Comparison of ENCODE assay signal across 9 cellular contexts in genomic region chr16:82761236-82761635, GRCh38.
DNase-seq lines count a peak whose midpoint lies in the region; ATAC-seq and TF ChIP-seq lines count a peak whose summit lies in the region.
"Had no signal": no experiment of that assay in that cellular context is flagged by ENCODE, and none has a peak within 500 bp of the region (broad histone marks: within the 10 kb centered on the region; RNA-seq: fewer than 3 reads in every experiment).

No MANE protein-coding gene starts in this region.

- H2AFZ ChIP-seq in fibroblast of lung (ENCODE audit: low read length) (no peak overlapping the region), mesenchymal stem cell (ENCODE audit: low read depth, low read length) (no peak overlapping the region)

- H4K8ac ChIP-seq in mesenchymal stem cell (ENCODE audit: low read length) = no peak overlapping the region

- no peak overlapping the region for H2BK12ac ChIP-seq in mesenchymal stem cell (ENCODE audit: low read length in 2 of 2)

- peak overlapping the region in 1 of 4 experiments; percentile 5 for H3K4me3 ChIP-seq in fibroblast of lung (replicated peaks in 1 of 4; ENCODE audit: control extremely low read depth in 1 of 4, insufficient read depth in 1 of 4, low read depth in 3 of 4, low read length in 4 of 4)
- H3K4me3 ChIP-seq in mesenchymal stem cell (ENCODE audit: insufficient read depth in 1 of 2, low read depth in 1 of 2, low read length in 2 of 2) = peak overlapping the region in 1 of 2 experiments; percentile 65
- no peak overlapping the region for H3K4me3 ChIP-seq in vagina
- no peak overlapping the region for H3K4me3 ChIP-seq in CD8-positive, alpha-beta T cell (ENCODE audit: low read depth, low read length)
- H3K4me3 ChIP-seq: HAP-1 had no signal

- peak overlapping the region; percentile 8 for H3K27ac ChIP-seq in fibroblast of lung (ENCODE audit: insufficient read depth, low read length)
- no peak overlapping the region for H3K27ac ChIP-seq in mesenchymal stem cell (ENCODE audit: low read length, poor library complexity, severe bottlenecking)
- peak overlapping the region; percentile 0 for H3K27ac ChIP-seq in vagina
- no peak overlapping the region for H3K27ac ChIP-seq in CD8-positive, alpha-beta T cell (ENCODE audit: low read depth, low read length)

- peaks cover 5% of the 10 kb centered on the region for H3K4me1 Mint-ChIP-seq in CD8-positive, alpha-beta T cell (ENCODE audit: low read depth)

- no peak overlapping the region for H3K23ac ChIP-seq in mesenchymal stem cell (ENCODE audit: low read length in 2 of 2)

- H2BK15ac ChIP-seq in mesenchymal stem cell (ENCODE audit: low read depth, poor library complexity, severe bottlenecking) = no peak overlapping the region

- H3K79me2 ChIP-seq in fibroblast of lung (ENCODE audit: control insufficient read depth, insufficient read depth, low read length) = no peaks in the 10 kb centered on the region

- H4K91ac ChIP-seq in mesenchymal stem cell (ENCODE audit: low read length) = no peak overlapping the region

- H3K79me1 ChIP-seq in mesenchymal stem cell (replicated peaks; ENCODE audit: low read length, poor library complexity, severe bottlenecking) = peaks cover 18% of the 10 kb centered on the region

- no peak overlapping the region for H3K27ac Mint-ChIP-seq in CD8-positive, alpha-beta T cell

- H3K4ac ChIP-seq in mesenchymal stem cell (ENCODE audit: low read depth in 1 of 2, low read length in 2 of 2) = no peak overlapping the region

- H3K9me3 ChIP-seq in fibroblast of lung (ENCODE audit: control insufficient read depth, insufficient read depth, low read depth, low read length) (no peaks in the 10 kb centered on the region), mesenchymal stem cell (ENCODE audit: control insufficient read depth, low read length) (no peaks in the 10 kb centered on the region), vagina (no peaks in the 10 kb centered on the region)
- H3K9me3 ChIP-seq in CD8-positive, alpha-beta T cell (ENCODE audit: low read length) = no peaks in the 10 kb centered on the region
- H3K9me3 ChIP-seq: HAP-1 had no signal

- no peak overlapping the region for H3K18ac ChIP-seq in mesenchymal stem cell (ENCODE audit: low read depth in 1 of 2, low read length in 2 of 2)

- H3K14ac ChIP-seq in mesenchymal stem cell (ENCODE audit: low read length in 2 of 2) = no peak overlapping the region

- POLR2A ChIA-PET in CD8-positive, alpha-beta T cell (lab: Charles Lee) = interaction anchor here (0.6 kb wide), 1 partner anchor 599 kb away, joined by 3 read pairs; no protein-coding TSS in a partner anchor

- H3K27me3 ChIP-seq in fibroblast of lung (ENCODE audit: control insufficient read depth, insufficient read depth, low read length) = no peaks in the 10 kb centered on the region
- no peaks in the 10 kb centered on the region for H3K27me3 ChIP-seq in mesenchymal stem cell (ENCODE audit: control insufficient read depth in 1 of 2, insufficient read depth in 1 of 2, low read length in 2 of 2)
- H3K27me3 ChIP-seq in vagina = no peaks in the 10 kb centered on the region
- no peaks in the 10 kb centered on the region for H3K27me3 ChIP-seq in CD8-positive, alpha-beta T cell (ENCODE audit: insufficient read depth, low read length)

- H3K4me3 Mint-ChIP-seq in CD8-positive, alpha-beta T cell = no peak overlapping the region

- no peaks in the 10 kb centered on the region for H3K36me3 Mint-ChIP-seq in CD8-positive, alpha-beta T cell

- ATAC-seq in CD8-positive, alpha-beta T cell = no peak

- no peak overlapping the region for H2BK120ac ChIP-seq in mesenchymal stem cell (ENCODE audit: low read depth, low read length)

- H3K4me2 ChIP-seq in fibroblast of lung (ENCODE audit: extremely low read depth, insufficient read depth, low read length) (peak overlapping the region; percentile 28), mesenchymal stem cell (ENCODE audit: low read length, poor library complexity, severe bottlenecking) (no peak overlapping the region)

- WGBS in mesenchymal stem cell = 90% methylated on average over 4 of the region's 4 CpGs

- no peaks in the 10 kb centered on the region for H3K36me3 ChIP-seq in fibroblast of lung (ENCODE audit: control insufficient read depth, insufficient read depth, low read length)
- H3K36me3 ChIP-seq in mesenchymal stem cell (ENCODE audit: control insufficient read depth in 1 of 2, insufficient read depth in 2 of 2, low read depth in 1 of 2, low read length in 2 of 2) = no peaks in the 10 kb centered on the region
- H3K36me3 ChIP-seq in vagina = no peaks in the 10 kb centered on the region
- no peaks in the 10 kb centered on the region for H3K36me3 ChIP-seq in CD8-positive, alpha-beta T cell (ENCODE audit: insufficient read depth, low read length)
- H3K36me3 ChIP-seq: HAP-1 had no signal

- H3K9me3 Mint-ChIP-seq in CD8-positive, alpha-beta T cell = no peaks in the 10 kb centered on the region

- H3K27me3 Mint-ChIP-seq in CD8-positive, alpha-beta T cell (ENCODE audit: low read depth) = no peaks in the 10 kb centered on the region

- TF ChIP-seq CTCF in fibroblast of lung (conservative IDR thresholded peaks at IDR 0.05 in 1 of 2, IDR thresholded peaks at IDR 0.05 in 1 of 2; ENCODE audit: low read depth in 1 of 2, low read length in 2 of 2) (no peak), vagina (IDR thresholded peaks at IDR 0.05) (no peak)
- TF ChIP-seq CTCF in CD8-positive, alpha-beta T cell (IDR thresholded peaks at IDR 0.05) = no peak

- DNase-seq in RPMI7951 (ENCODE audit: low read depth) (peak; percentile 75), fibroblast of lung (ENCODE audit: low read depth in 2 of 2) (peak; percentile 71 to 75), mesenchymal stem cell (peak; percentile 63), vagina (ENCODE audit: extremely low spot score in 2 of 2) (no peak), activated gamma-delta T cell (lab: John Stamatoyannopoulos, UW) (no peak), SW 1271 (lab: John Stamatoyannopoulos, UW) (no peak)
- DNase-seq in CD8-positive, alpha-beta T cell = no peak
- DNase-seq: NCI-H1436 had no signal

- no peak overlapping the region for H3K9ac ChIP-seq in fibroblast of lung (ENCODE audit: insufficient read depth, low read length)
- H3K9ac ChIP-seq in mesenchymal stem cell (ENCODE audit: low read length) = no peak overlapping the region

- H2BK5ac ChIP-seq in mesenchymal stem cell (ENCODE audit: low read depth, low read length, poor library complexity, severe bottlenecking) = no peak overlapping the region

- H4K20me1 ChIP-seq in fibroblast of lung (ENCODE audit: control insufficient read depth, extremely low read depth, insufficient read depth, low read length) = no peaks in the 10 kb centered on the region

- H3K4me1 ChIP-seq in fibroblast of lung (ENCODE audit: control insufficient read depth, extremely low read depth, insufficient read depth, low read length) (no peaks in the 10 kb centered on the region), mesenchymal stem cell (ENCODE audit: control insufficient read depth, insufficient read depth, low read depth, low read length) (peaks cover 6% of the 10 kb centered on the region), vagina (peaks cover 19% of the 10 kb centered on the region)
- peaks cover 4% of the 10 kb centered on the region for H3K4me1 ChIP-seq in CD8-positive, alpha-beta T cell (ENCODE audit: insufficient read depth, low read length)
- H3K4me1 ChIP-seq: HAP-1 had no signal

- H2AK5ac ChIP-seq in mesenchymal stem cell (ENCODE audit: low read length, severe bottlenecking) = no peak overlapping the region

- no peak for TF ChIP-seq POLR2A in vagina (IDR thresholded peaks at IDR 0.05)

- intact Hi-C loops in vagina (cut with DNase I) = no loop called here
- intact Hi-C loops in CD8-positive, alpha-beta T cell (cut with DNase I, micrococcal nuclease) = no loop called here

- CTCF ChIA-PET in CD8-positive, alpha-beta T cell (lab: Charles Lee) = no interaction called here

Comparison
In these comparisons a context has a peak if more than half of its experiments do, and no peak if none do; other contexts are left out.
1. DNase-seq: peak in RPMI7951 (single experiment), fibroblast of lung (2 of 2) and mesenchymal stem cell (single experiment); none in vagina (0 of 2), activated gamma-delta T cell (single experiment), CD8-positive, alpha-beta T cell (0 of 7) and SW 1271 (0 of 2).
2. H3K27ac ChIP-seq: peak in fibroblast of lung (single experiment) and vagina (single experiment); none in mesenchymal stem cell (single experiment) and CD8-positive, alpha-beta T cell (single experiment).